Comparison of ENCODE assay signal across 10 cellular contexts in genomic region chr3:57006949-57007419, GRCh38. TPM values are rescaled to one million over a fixed set of nuclear protein-coding genes. Genes with fewer than 3 reads are reported as not detected.
DNase-seq lines count a peak whose midpoint lies in the region; ATAC-seq and TF ChIP-seq lines count a peak whose summit lies in the region.
"Had no signal": no experiment of that assay in that cellular context is flagged by ENCODE, and none has a peak within 500 bp of the region (broad histone marks: within the 10 kb centered on the region; RNA-seq: fewer than 3 reads in every experiment).

No MANE protein-coding gene starts in this region.

- intact Hi-C loops in colonic mucosa (cut with DNase I), result no loop called here

- no peaks in the 10 kb centered on the region for H3K27me3 Mint-ChIP-seq in nephron progenitor cell (ENCODE audit: low read depth, poor library complexity)
- peaks cover 5 to 27% of the 10 kb centered on the region in 2 donors for H3K27me3 Mint-ChIP-seq in CD8-positive, alpha-beta memory T cell

- POLR2A ChIA-PET in CD8-positive, alpha-beta memory T cell (lab: Charles Lee), result no interaction called here

- H3K36me3 ChIP-seq in colonic mucosa, result no peaks in the 10 kb centered on the region
- no peaks in the 10 kb centered on the region for H3K36me3 ChIP-seq in CD8-positive, alpha-beta memory T cell (ENCODE audit: insufficient read depth, low read length)

- peak overlapping the region; percentile 37 for H3K4me3 Mint-ChIP-seq in nephron progenitor cell
- no peak overlapping the region for H3K4me3 Mint-ChIP-seq in CD8-positive, alpha-beta memory T cell

- peaks cover 58% of the 10 kb centered on the region for H3K4me1 Mint-ChIP-seq in nephron progenitor cell
- no peaks in the 10 kb centered on the region for H3K4me1 Mint-ChIP-seq in CD8-positive, alpha-beta memory T cell

- no peak for TF ChIP-seq CTCF in colonic mucosa (IDR thresholded peaks at IDR 0.05)
- peak; percentile 33 for TF ChIP-seq CTCF in nephron progenitor cell (IDR thresholded peaks at IDR 0.05)

- peaks cover 6% of the 10 kb centered on the region for H3K9me3 Mint-ChIP-seq in nephron progenitor cell
- H3K9me3 Mint-ChIP-seq in CD8-positive, alpha-beta memory T cell, result no peaks in the 10 kb centered on the region

- peak overlapping the region; percentile 97 for H3K27ac Mint-ChIP-seq in nephron progenitor cell
- H3K27ac Mint-ChIP-seq in CD8-positive, alpha-beta memory T cell, result no peak overlapping the region

- H3K4me1 ChIP-seq in colonic mucosa, result peaks cover 4% of the 10 kb centered on the region
- H3K4me1 ChIP-seq in CD8-positive, alpha-beta memory T cell (ENCODE audit: insufficient read depth, low read length), result no peaks in the 10 kb centered on the region

- ATAC-seq in GM21528 (IDR thresholded peaks at IDR 0.05; ENCODE audit: low FRiP score, unreplicated experiment), result no peak
- ATAC-seq in HG03108 (IDR thresholded peaks at IDR 0.05; ENCODE audit: unreplicated experiment), result no peak
- ATAC-seq in GM19452 (IDR thresholded peaks at IDR 0.05; ENCODE audit: unreplicated experiment), result no peak
- ATAC-seq: naive thymus-derived CD4-positive, alpha-beta T cell had no signal

- peak; percentile 33 for DNase-seq in ACHN
- no peak for DNase-seq in colonic mucosa
- peak; percentile 36 for DNase-seq in nephron progenitor cell
- DNase-seq in CD8-positive, alpha-beta memory T cell, result no peak
- DNase-seq: naive thymus-derived CD4-positive, alpha-beta T cell; RPMI8226 had no signal

- no peak overlapping the region for H3K9ac ChIP-seq in colonic mucosa (ENCODE audit: low read depth in 2 of 2, low read length in 2 of 2)

- CTCF ChIA-PET in CD8-positive, alpha-beta memory T cell (lab: Charles Lee), result interaction anchor here (1.2 to 2.6 kb wide), 4 partner anchors 10 to 305 kb away, joined by 3 to 11 read pairs (median 4); no protein-coding TSS in a partner anchor

- H3K27ac ChIP-seq in colonic mucosa, result peak overlapping the region; percentile 49
- no peak overlapping the region for H3K27ac ChIP-seq in CD8-positive, alpha-beta memory T cell (ENCODE audit: low read depth, low read length)

- no peaks in the 10 kb centered on the region for H3K9me3 ChIP-seq in colonic mucosa
- H3K9me3 ChIP-seq in CD8-positive, alpha-beta memory T cell (ENCODE audit: low read length), result no peaks in the 10 kb centered on the region

- TF ChIP-seq EP300 in Ishikawa (IDR thresholded peaks at IDR 0.05; ENCODE audit: borderline replicate concordance), result peak; percentile 93

- in situ Hi-C loops in ACHN (cut with HindIII; ENCODE audit: low pct_ligation_motif_present, low pct_unique_long_range_greater_than_20kb, low sequenced_read_pairs), result no loop called here

- TF ChIP-seq RAD21 in Ishikawa (IDR thresholded peaks at IDR 0.05; ENCODE audit: low read depth), result peak; percentile 75

- no peak overlapping the region for H3K4me3 ChIP-seq in colonic mucosa
- no peak overlapping the region for H3K4me3 ChIP-seq in CD8-positive, alpha-beta memory T cell (ENCODE audit: low read length)

- H3K27me3 ChIP-seq in colonic mucosa, result no peaks in the 10 kb centered on the region
- H3K27me3 ChIP-seq in CD8-positive, alpha-beta memory T cell (ENCODE audit: insufficient read depth, low read length, poor library complexity, severe bottlenecking), result no peaks in the 10 kb centered on the region

- peaks cover 12% of the 10 kb centered on the region for H3K36me3 Mint-ChIP-seq in nephron progenitor cell (ENCODE audit: low read depth)
- no peaks in the 10 kb centered on the region for H3K36me3 Mint-ChIP-seq in CD8-positive, alpha-beta memory T cell
- H3K36me3 Mint-ChIP-seq: naive thymus-derived CD4-positive, alpha-beta T cell had no signal

TF ChIP-seq in Ishikawa, 13 proteins besides CTCF, POLR2A, EP300 and RAD21:
- TF ChIP-seq EGR1 (IDR thresholded peaks at IDR 0.05) (no peak), CREB1 (IDR thresholded peaks at IDR 0.05; ENCODE audit: low read depth) (no peak), NFIC (IDR thresholded peaks at IDR 0.05) (peak; percentile 82), TAF1 (IDR thresholded peaks at IDR 0.05; ENCODE audit: low read depth) (no peak; the same call in 1 of the 2 replicates), CEBPB (IDR thresholded peaks at IDR 0.05) (peak; percentile 95), TEAD4 (IDR thresholded peaks at IDR 0.05) (peak; percentile 87), TCF12 (IDR thresholded peaks at IDR 0.05; ENCODE audit: low read depth) (peak; percentile 94), FOXM1 (IDR thresholded peaks at IDR 0.05; ENCODE audit: borderline replicate concordance, low read depth) (peak; percentile 85; the same call in 1 of the 2 replicates), YY1 (IDR thresholded peaks at IDR 0.05; ENCODE audit: low read depth) (peak; percentile 84), ZBTB7A (IDR thresholded peaks at IDR 0.05; ENCODE audit: low read depth) (peak; percentile 86)
- TF ChIP-seq, protein P1, sequence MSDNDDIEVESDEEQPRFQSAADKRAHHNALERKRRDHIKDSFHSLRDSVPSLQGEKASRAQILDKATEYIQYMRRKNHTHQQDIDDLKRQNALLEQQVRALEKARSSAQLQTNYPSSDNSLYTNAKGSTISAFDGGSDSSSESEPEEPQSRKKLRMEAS (IDR thresholded peaks at IDR 0.05), result peak; percentile 97
- TF ChIP-seq, protein P2, sequence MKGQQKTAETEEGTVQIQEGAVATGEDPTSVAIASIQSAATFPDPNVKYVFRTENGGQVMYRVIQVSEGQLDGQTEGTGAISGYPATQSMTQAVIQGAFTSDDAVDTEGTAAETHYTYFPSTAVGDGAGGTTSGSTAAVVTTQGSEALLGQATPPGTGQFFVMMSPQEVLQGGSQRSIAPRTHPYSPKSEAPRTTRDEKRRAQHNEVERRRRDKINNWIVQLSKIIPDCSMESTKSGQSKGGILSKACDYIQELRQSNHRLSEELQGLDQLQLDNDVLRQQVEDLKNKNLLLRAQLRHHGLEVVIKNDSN (IDR thresholded peaks at IDR 0.05), result peak; percentile 23; the same call in 1 of the 2 replicates
- TF ChIP-seq, protein P3, sequence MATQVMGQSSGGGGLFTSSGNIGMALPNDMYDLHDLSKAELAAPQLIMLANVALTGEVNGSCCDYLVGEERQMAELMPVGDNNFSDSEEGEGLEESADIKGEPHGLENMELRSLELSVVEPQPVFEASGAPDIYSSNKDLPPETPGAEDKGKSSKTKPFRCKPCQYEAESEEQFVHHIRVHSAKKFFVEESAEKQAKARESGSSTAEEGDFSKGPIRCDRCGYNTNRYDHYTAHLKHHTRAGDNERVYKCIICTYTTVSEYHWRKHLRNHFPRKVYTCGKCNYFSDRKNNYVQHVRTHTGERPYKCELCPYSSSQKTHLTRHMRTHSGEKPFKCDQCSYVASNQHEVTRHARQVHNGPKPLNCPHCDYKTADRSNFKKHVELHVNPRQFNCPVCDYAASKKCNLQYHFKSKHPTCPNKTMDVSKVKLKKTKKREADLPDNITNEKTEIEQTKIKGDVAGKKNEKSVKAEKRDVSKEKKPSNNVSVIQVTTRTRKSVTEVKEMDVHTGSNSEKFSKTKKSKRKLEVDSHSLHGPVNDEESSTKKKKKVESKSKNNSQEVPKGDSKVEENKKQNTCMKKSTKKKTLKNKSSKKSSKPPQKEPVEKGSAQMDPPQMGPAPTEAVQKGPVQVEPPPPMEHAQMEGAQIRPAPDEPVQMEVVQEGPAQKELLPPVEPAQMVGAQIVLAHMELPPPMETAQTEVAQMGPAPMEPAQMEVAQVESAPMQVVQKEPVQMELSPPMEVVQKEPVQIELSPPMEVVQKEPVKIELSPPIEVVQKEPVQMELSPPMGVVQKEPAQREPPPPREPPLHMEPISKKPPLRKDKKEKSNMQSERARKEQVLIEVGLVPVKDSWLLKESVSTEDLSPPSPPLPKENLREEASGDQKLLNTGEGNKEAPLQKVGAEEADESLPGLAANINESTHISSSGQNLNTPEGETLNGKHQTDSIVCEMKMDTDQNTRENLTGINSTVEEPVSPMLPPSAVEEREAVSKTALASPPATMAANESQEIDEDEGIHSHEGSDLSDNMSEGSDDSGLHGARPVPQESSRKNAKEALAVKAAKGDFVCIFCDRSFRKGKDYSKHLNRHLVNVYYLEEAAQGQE (IDR thresholded peaks at IDR 0.05; ENCODE audit: low read depth), result no peak

RNA-seq across cellular contexts. Expression of gene SPATA12, which starts 53.5 kb away (rescaled TPM):
- under 1 TPM in 1 of 2 donors, not detected in 1; 0.27 TPM for total RNA-seq in colonic mucosa
- not detected for total RNA-seq in CD8-positive, alpha-beta memory T cell
- not detected for polyA plus RNA-seq in CD8-positive, alpha-beta memory T cell
- total RNA-seq: naive thymus-derived CD4-positive, alpha-beta T cell had no signal
- polyA plus RNA-seq: naive thymus-derived CD4-positive, alpha-beta T cell had no signal

Comparison
In these comparisons a context has a peak if more than half of its experiments do, and no peak if none do; other contexts are left out.
1. DNase-seq: peak in ACHN (single experiment) and nephron progenitor cell (single experiment); none in colonic mucosa (single experiment) and CD8-positive, alpha-beta memory T cell (0 of 5).